8 cellular contexts compared by ENCODE assay signal in the genomic region with DNA sequence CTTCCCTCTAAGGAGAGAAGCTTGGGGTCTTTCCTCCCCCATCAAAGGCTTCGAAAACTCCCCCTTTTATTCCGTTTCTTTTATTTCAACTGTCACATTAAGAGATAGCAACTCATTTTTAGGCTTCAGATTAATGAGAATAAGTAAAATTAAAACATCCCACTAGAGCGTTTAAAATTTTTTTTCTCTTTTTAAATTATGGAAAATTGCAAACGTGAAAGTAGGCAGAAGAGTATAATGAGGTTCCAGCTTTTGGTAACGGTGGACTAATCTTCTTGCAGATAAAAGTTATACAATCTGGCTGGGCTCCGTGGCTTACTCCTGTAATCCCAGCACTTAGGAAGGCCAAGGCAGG.
A peak's percentile ranks its signal among the peaks of the same experiment; 100 is the strongest.
DNase-seq lines count a peak whose midpoint lies in the region; ATAC-seq and TF ChIP-seq lines count a peak whose summit lies in the region.

No MANE protein-coding gene starts in this region.

- H3K9me3 ChIP-seq in HUES6 (ENCODE audit: control insufficient read depth, insufficient read depth, low read depth, low read length): peaks cover 6% of the 10 kb centered on the region; the same call in 1 of the 2 replicates
- H3K9me3 ChIP-seq in colonic mucosa: no peaks in the 10 kb centered on the region
- no peaks in the 10 kb centered on the region for H3K9me3 ChIP-seq in neural cell (ENCODE audit: low read length)

- H2AFZ ChIP-seq in ACC112 (ENCODE audit: low read length, unreplicated experiment) (no peak overlapping the region), neural cell (ENCODE audit: low read depth, low read length) (no peak overlapping the region)

- H3K9me2 ChIP-seq in neural cell (ENCODE audit: insufficient read depth, low read length): no peaks in the 10 kb centered on the region

- TF ChIP-seq CTCF in colonic mucosa (IDR thresholded peaks at IDR 0.05) (no peak), neural cell (IDR thresholded peaks at IDR 0.05; ENCODE audit: poor library complexity, severe bottlenecking) (no peak)

- H3K4me3 ChIP-seq in ACC112 (ENCODE audit: low read depth, low read length) (peak overlapping the region; percentile 78), HUES6 (ENCODE audit: low read depth, low read length) (peak overlapping the region; percentile 82), colonic mucosa (no peak overlapping the region), neural cell (ENCODE audit: low read length) (peak overlapping the region; percentile 75)

- H3K9ac ChIP-seq in HUES6 (ENCODE audit: low read length): no peak overlapping the region
- peak overlapping the region; percentile 28 to 35 for H3K9ac ChIP-seq in colonic mucosa (ENCODE audit: low read depth in 2 of 2, low read length in 2 of 2)
- no peak overlapping the region for H3K9ac ChIP-seq in neural cell (ENCODE audit: low read length)

- H3K79me2 ChIP-seq in ACC112 (ENCODE audit: control insufficient read depth, insufficient read depth, low read length, unreplicated experiment) (no peaks in the 10 kb centered on the region), neural cell (replicated peaks; ENCODE audit: insufficient read depth, low read length) (no peaks in the 10 kb centered on the region)

- ATAC-seq in GM21528 (IDR thresholded peaks at IDR 0.05; ENCODE audit: low FRiP score, unreplicated experiment) (no peak), HG03025 (IDR thresholded peaks at IDR 0.05; ENCODE audit: low FRiP score, unreplicated experiment) (no peak)

- no peak for TF ChIP-seq EP300 in neural cell (conservative IDR thresholded peaks at IDR 0.05; ENCODE audit: poor library complexity, severe bottlenecking)

- H3K4me2 ChIP-seq in neural cell (ENCODE audit: low read length): no peak overlapping the region

- no peak for DNase-seq in colonic mucosa
- DNase-seq in COLO668 (lab: John Stamatoyannopoulos, UW; ENCODE audit: unreplicated experiment): no peak
- DNase-seq in C1 segment of cervical spinal cord (lab: John Stamatoyannopoulos, UW): no peak

- H4K20me1 ChIP-seq in neural cell (ENCODE audit: insufficient read depth): no peaks in the 10 kb centered on the region

- no peaks in the 10 kb centered on the region for H3F3A ChIP-seq in neural cell (ENCODE audit: insufficient read depth, low read length, poor library complexity, severe bottlenecking)

- H3K27me3 ChIP-seq in ACC112 (ENCODE audit: insufficient read depth, low read length): peaks cover 28% of the 10 kb centered on the region
- H3K27me3 ChIP-seq in HUES6 (ENCODE audit: control insufficient read depth, insufficient read depth, low read length): no peaks in the 10 kb centered on the region
- H3K27me3 ChIP-seq in colonic mucosa: no peaks in the 10 kb centered on the region
- peaks cover 13% of the 10 kb centered on the region for H3K27me3 ChIP-seq in neural cell (ENCODE audit: insufficient read depth, low read depth, low read length)

- TF ChIP-seq RAD21 in neural cell (conservative IDR thresholded peaks at IDR 0.05): no peak

- H3K27ac ChIP-seq in ACC112 (ENCODE audit: low read depth, low read length) (no peak overlapping the region), HUES6 (ENCODE audit: low read depth, low read length) (no peak overlapping the region), colonic mucosa (no peak overlapping the region), neural cell (ENCODE audit: low read length) (no peak overlapping the region)

- H3K36me3 ChIP-seq in ACC112 (ENCODE audit: insufficient read depth, low read length): no peaks in the 10 kb centered on the region
- H3K36me3 ChIP-seq in HUES6 (ENCODE audit: control insufficient read depth, insufficient read depth, low read length): peaks cover 6% of the 10 kb centered on the region; the same call in 1 of the 2 replicates
- no peaks in the 10 kb centered on the region for H3K36me3 ChIP-seq in colonic mucosa
- H3K36me3 ChIP-seq in neural cell (ENCODE audit: insufficient read depth, low read length): no peaks in the 10 kb centered on the region

- H3K4me1 ChIP-seq in ACC112 (ENCODE audit: control insufficient read depth, insufficient read depth, low read length, unreplicated experiment) (no peaks in the 10 kb centered on the region), HUES6 (ENCODE audit: control insufficient read depth, insufficient read depth, low read length) (peaks cover 22% of the 10 kb centered on the region), colonic mucosa (no peaks in the 10 kb centered on the region)

- intact Hi-C loops in colonic mucosa (cut with DNase I): loop anchor here (2.0 to 5.0 kb wide), 2 partner anchors 194 to 563 kb away; no protein-coding TSS in a partner anchor

TF ChIP-seq in neural cell, 6 proteins besides CTCF, POLR2A, EP300 and RAD21:
- TF ChIP-seq EZH2 (IDR thresholded peaks at IDR 0.05; ENCODE audit: borderline replicate concordance, insufficient read depth, low read length, poor library complexity, severe bottlenecking): no peak
- no peak for TF ChIP-seq TAF1 (IDR thresholded peaks at IDR 0.05; ENCODE audit: low read depth)
- TF ChIP-seq MXI1 (conservative IDR thresholded peaks at IDR 0.05; ENCODE audit: poor library complexity, severe bottlenecking): no peak
- TF ChIP-seq SMC3 (conservative IDR thresholded peaks at IDR 0.05; ENCODE audit: poor library complexity): no peak
- TF ChIP-seq POLR2AphosphoS5 (IDR thresholded peaks at IDR 0.05): no peak
- TF ChIP-seq, protein P1, sequence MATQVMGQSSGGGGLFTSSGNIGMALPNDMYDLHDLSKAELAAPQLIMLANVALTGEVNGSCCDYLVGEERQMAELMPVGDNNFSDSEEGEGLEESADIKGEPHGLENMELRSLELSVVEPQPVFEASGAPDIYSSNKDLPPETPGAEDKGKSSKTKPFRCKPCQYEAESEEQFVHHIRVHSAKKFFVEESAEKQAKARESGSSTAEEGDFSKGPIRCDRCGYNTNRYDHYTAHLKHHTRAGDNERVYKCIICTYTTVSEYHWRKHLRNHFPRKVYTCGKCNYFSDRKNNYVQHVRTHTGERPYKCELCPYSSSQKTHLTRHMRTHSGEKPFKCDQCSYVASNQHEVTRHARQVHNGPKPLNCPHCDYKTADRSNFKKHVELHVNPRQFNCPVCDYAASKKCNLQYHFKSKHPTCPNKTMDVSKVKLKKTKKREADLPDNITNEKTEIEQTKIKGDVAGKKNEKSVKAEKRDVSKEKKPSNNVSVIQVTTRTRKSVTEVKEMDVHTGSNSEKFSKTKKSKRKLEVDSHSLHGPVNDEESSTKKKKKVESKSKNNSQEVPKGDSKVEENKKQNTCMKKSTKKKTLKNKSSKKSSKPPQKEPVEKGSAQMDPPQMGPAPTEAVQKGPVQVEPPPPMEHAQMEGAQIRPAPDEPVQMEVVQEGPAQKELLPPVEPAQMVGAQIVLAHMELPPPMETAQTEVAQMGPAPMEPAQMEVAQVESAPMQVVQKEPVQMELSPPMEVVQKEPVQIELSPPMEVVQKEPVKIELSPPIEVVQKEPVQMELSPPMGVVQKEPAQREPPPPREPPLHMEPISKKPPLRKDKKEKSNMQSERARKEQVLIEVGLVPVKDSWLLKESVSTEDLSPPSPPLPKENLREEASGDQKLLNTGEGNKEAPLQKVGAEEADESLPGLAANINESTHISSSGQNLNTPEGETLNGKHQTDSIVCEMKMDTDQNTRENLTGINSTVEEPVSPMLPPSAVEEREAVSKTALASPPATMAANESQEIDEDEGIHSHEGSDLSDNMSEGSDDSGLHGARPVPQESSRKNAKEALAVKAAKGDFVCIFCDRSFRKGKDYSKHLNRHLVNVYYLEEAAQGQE (IDR thresholded peaks at IDR 0.05; ENCODE audit: borderline replicate concordance): no peak

Comparison
In these comparisons a context has a peak if more than half of its experiments do, and no peak if none do; other contexts are left out.
1. H3K9ac ChIP-seq: peak in colonic mucosa (2 of 2); none in HUES6 (single experiment) and neural cell (single experiment).